In the genomic region with DNA sequence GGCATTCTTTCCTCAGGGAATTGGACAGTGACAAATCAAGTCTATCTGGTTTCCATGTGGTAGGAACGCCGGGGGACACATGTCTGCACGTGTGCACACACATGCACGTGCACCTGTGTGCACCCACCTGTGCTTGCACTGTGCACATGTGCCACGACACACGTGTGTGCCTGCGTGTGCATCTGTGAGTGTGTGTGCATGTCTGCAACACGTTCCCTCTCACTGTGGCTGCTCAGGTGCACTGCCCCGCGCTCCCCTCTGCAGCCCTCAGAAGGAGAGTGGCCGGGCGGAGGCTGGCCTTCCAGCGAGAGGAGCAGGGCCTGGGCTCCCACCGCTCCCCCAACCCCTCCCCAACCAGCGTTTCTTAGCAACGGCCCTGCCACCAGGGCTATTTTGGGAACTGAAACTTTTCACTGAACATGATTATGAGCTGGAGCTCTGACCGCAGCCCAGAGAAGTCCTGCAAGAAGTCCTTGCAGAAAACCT, we compare ENCODE assay signal across 1 cellular context.
TF ChIP-seq lines count a peak whose summit lies in the region.

No MANE protein-coding gene starts in this region.

TF ChIP-seq in GM12878, 131 proteins besides CTCF, POLR2A, EP300 and RAD21 (continued from another document and continues in another):
- no peak for TF ChIP-seq EZH2 (IDR thresholded peaks at IDR 0.05; ENCODE audit: borderline replicate concordance, control insufficient read depth, low read depth, low read length)
- no peak for TF ChIP-seq MTA2 (IDR thresholded peaks at IDR 0.05; ENCODE audit: low read depth)
- TF ChIP-seq NFIC (IDR thresholded peaks at IDR 0.05; ENCODE audit: low read depth, low read length) = 0 out of 2 replicates have a peak, but pooled peaks have one; percentile 17
- no peak for TF ChIP-seq BRCA1 (IDR thresholded peaks at IDR 0.05; ENCODE audit: low read depth, low read length)
- no peak for TF ChIP-seq HDGF (IDR thresholded peaks at IDR 0.05)
- TF ChIP-seq KDM1A (IDR thresholded peaks at IDR 0.05; ENCODE audit: borderline replicate concordance) = no peak
- TF ChIP-seq SMAD1 (IDR thresholded peaks at IDR 0.05; ENCODE audit: low read depth, partially characterized antibody) = no peak
- TF ChIP-seq, protein P1, sequence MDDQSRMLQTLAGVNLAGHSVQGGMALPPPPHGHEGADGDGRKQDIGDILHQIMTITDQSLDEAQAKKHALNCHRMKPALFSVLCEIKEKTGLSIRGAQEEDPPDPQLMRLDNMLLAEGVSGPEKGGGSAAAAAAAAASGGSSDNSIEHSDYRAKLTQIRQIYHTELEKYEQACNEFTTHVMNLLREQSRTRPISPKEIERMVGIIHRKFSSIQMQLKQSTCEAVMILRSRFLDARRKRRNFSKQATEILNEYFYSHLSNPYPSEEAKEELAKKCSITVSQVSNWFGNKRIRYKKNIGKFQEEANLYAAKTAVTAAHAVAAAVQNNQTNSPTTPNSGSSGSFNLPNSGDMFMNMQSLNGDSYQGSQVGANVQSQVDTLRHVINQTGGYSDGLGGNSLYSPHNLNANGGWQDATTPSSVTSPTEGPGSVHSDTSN (IDR thresholded peaks at IDR 0.05; ENCODE audit: insufficient replicate concordance, low read depth, low read length) = no peak
- no peak for TF ChIP-seq CREB1 (IDR thresholded peaks at IDR 0.05; ENCODE audit: low read depth)
- no peak for TF ChIP-seq RCOR1 (conservative IDR thresholded peaks at IDR 0.05; ENCODE audit: low read depth, low read length)
- no peak for TF ChIP-seq ZBED1 (IDR thresholded peaks at IDR 0.05; ENCODE audit: borderline replicate concordance)
- no peak for TF ChIP-seq NRF1 (conservative IDR thresholded peaks at IDR 0.05; ENCODE audit: low read depth, low read length)
- no peak for TF ChIP-seq TCF3 (IDR thresholded peaks at IDR 0.05; ENCODE audit: borderline replicate concordance, insufficient read depth, low read depth, low read length)
- TF ChIP-seq YY1 (IDR thresholded peaks at IDR 0.05; ENCODE audit: low read depth, low read length) = no peak
- no peak for TF ChIP-seq POLR2AphosphoS5 (IDR thresholded peaks at IDR 0.05; ENCODE audit: low read length)
- TF ChIP-seq ZNF217 (IDR thresholded peaks at IDR 0.05) = no peak
- TF ChIP-seq NR2C2 (IDR thresholded peaks at IDR 0.05; ENCODE audit: borderline replicate concordance, control insufficient read depth, insufficient read length, low read depth) = no peak
- TF ChIP-seq, protein P2, sequence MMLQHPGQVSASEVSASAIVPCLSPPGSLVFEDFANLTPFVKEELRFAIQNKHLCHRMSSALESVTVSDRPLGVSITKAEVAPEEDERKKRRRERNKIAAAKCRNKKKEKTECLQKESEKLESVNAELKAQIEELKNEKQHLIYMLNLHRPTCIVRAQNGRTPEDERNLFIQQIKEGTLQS (IDR thresholded peaks at IDR 0.05; ENCODE audit: borderline replicate concordance, extremely low read depth, low read depth, low read length) = no peak
- TF ChIP-seq KAT2A (conservative IDR thresholded peaks at IDR 0.05; ENCODE audit: control insufficient read depth, low read depth, low read length) = no peak
- TF ChIP-seq PAX8 (IDR thresholded peaks at IDR 0.05) = no peak
- TF ChIP-seq SUPT20H (IDR thresholded peaks at IDR 0.05; ENCODE audit: borderline replicate concordance, control insufficient read depth, low read depth, low read length) = no peak
- 0 out of 2 replicates have a peak, but pooled peaks have one; percentile 35 for TF ChIP-seq IRF4 (IDR thresholded peaks at IDR 0.05; ENCODE audit: low read depth, low read length)
- TF ChIP-seq YBX1 (IDR thresholded peaks at IDR 0.05) = no peak
- TF ChIP-seq, protein P3, sequence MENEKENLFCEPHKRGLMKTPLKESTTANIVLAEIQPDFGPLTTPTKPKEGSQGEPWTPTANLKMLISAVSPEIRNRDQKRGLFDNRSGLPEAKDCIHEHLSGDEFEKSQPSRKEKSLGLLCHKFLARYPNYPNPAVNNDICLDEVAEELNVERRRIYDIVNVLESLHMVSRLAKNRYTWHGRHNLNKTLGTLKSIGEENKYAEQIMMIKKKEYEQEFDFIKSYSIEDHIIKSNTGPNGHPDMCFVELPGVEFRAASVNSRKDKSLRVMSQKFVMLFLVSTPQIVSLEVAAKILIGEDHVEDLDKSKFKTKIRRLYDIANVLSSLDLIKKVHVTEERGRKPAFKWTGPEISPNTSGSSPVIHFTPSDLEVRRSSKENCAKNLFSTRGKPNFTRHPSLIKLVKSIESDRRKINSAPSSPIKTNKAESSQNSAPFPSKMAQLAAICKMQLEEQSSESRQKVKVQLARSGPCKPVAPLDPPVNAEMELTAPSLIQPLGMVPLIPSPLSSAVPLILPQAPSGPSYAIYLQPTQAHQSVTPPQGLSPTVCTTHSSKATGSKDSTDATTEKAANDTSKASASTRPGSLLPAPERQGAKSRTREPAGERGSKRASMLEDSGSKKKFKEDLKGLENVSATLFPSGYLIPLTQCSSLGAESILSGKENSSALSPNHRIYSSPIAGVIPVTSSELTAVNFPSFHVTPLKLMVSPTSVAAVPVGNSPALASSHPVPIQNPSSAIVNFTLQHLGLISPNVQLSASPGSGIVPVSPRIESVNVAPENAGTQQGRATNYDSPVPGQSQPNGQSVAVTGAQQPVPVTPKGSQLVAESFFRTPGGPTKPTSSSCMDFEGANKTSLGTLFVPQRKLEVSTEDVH (IDR thresholded peaks at IDR 0.05; ENCODE audit: low read depth, partially characterized antibody) = no peak
- no peak for TF ChIP-seq SIX5 (IDR thresholded peaks at IDR 0.05; ENCODE audit: low read depth, low read length, severe bottlenecking)
- no peak for TF ChIP-seq STAT3 (IDR thresholded peaks at IDR 0.05; ENCODE audit: low read depth, low read length)
- TF ChIP-seq SPI1 (IDR thresholded peaks at IDR 0.05; ENCODE audit: borderline replicate concordance, insufficient read depth, low read depth, low read length) = peak; percentile 82
- TF ChIP-seq TBL1XR1 (IDR thresholded peaks at IDR 0.05; ENCODE audit: low read depth, low read length) = 0 out of 2 replicates have a peak, but pooled peaks have one; percentile 46
- no peak for TF ChIP-seq FOXM1 (IDR thresholded peaks at IDR 0.05; ENCODE audit: low read depth, low read length)
- TF ChIP-seq DPF2 (IDR thresholded peaks at IDR 0.05) = 0 out of 2 replicates have a peak, but pooled peaks have one; percentile 56
- TF ChIP-seq, protein P4, sequence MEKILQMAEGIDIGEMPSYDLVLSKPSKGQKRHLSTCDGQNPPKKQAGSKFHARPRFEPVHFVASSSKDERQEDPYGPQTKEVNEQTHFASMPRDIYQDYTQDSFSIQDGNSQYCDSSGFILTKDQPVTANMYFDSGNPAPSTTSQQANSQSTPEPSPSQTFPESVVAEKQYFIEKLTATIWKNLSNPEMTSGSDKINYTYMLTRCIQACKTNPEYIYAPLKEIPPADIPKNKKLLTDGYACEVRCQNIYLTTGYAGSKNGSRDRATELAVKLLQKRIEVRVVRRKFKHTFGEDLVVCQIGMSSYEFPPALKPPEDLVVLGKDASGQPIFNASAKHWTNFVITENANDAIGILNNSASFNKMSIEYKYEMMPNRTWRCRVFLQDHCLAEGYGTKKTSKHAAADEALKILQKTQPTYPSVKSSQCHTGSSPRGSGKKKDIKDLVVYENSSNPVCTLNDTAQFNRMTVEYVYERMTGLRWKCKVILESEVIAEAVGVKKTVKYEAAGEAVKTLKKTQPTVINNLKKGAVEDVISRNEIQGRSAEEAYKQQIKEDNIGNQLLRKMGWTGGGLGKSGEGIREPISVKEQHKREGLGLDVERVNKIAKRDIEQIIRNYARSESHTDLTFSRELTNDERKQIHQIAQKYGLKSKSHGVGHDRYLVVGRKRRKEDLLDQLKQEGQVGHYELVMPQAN (conservative IDR thresholded peaks at IDR 0.05) = no peak
- TF ChIP-seq POLR2AphosphoS2 (IDR thresholded peaks at IDR 0.05; ENCODE audit: low read depth, low read length) = no peak
- no peak for TF ChIP-seq PML (IDR thresholded peaks at IDR 0.05; ENCODE audit: low read length)
- TF ChIP-seq MEF2B (IDR thresholded peaks at IDR 0.05; ENCODE audit: partially characterized antibody, poor library complexity, severe bottlenecking) = peak; percentile 89
- TF ChIP-seq SP1 (IDR thresholded peaks at IDR 0.05; ENCODE audit: low read depth, low read length) = peak; percentile 34
- TF ChIP-seq SMARCA5 (IDR thresholded peaks at IDR 0.05) = no peak
- TF ChIP-seq, protein P5, sequence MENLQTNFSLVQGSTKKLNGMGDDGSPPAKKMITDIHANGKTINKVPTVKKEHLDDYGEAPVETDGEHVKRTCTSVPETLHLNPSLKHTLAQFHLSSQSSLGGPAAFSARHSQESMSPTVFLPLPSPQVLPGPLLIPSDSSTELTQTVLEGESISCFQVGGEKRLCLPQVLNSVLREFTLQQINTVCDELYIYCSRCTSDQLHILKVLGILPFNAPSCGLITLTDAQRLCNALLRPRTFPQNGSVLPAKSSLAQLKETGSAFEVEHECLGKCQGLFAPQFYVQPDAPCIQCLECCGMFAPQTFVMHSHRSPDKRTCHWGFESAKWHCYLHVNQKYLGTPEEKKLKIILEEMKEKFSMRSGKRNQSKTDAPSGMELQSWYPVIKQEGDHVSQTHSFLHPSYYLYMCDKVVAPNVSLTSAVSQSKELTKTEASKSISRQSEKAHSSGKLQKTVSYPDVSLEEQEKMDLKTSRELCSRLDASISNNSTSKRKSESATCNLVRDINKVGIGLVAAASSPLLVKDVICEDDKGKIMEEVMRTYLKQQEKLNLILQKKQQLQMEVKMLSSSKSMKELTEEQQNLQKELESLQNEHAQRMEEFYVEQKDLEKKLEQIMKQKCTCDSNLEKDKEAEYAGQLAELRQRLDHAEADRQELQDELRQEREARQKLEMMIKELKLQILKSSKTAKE (IDR thresholded peaks at IDR 0.05; ENCODE audit: low read depth, poor library complexity, severe bottlenecking) = no peak
- TF ChIP-seq NBN (IDR thresholded peaks at IDR 0.05) = no peak
- no peak for TF ChIP-seq CBX5 (IDR thresholded peaks at IDR 0.05; ENCODE audit: low read depth)
- TF ChIP-seq, protein P6, sequence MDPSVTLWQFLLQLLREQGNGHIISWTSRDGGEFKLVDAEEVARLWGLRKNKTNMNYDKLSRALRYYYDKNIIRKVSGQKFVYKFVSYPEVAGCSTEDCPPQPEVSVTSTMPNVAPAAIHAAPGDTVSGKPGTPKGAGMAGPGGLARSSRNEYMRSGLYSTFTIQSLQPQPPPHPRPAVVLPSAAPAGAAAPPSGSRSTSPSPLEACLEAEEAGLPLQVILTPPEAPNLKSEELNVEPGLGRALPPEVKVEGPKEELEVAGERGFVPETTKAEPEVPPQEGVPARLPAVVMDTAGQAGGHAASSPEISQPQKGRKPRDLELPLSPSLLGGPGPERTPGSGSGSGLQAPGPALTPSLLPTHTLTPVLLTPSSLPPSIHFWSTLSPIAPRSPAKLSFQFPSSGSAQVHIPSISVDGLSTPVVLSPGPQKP (IDR thresholded peaks at IDR 0.05; ENCODE audit: low read depth, low read length) = no peak
- TF ChIP-seq, protein P7, sequence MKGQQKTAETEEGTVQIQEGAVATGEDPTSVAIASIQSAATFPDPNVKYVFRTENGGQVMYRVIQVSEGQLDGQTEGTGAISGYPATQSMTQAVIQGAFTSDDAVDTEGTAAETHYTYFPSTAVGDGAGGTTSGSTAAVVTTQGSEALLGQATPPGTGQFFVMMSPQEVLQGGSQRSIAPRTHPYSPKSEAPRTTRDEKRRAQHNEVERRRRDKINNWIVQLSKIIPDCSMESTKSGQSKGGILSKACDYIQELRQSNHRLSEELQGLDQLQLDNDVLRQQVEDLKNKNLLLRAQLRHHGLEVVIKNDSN (IDR thresholded peaks at IDR 0.05; ENCODE audit: borderline replicate concordance, extremely low read length, insufficient read depth, low read depth, low read length) = no peak
- 0 out of 2 replicates have a peak, but pooled peaks have one; percentile 26 for TF ChIP-seq PAX5 (IDR thresholded peaks at IDR 0.05; ENCODE audit: borderline replicate concordance, low read depth, low read length)
- TF ChIP-seq, protein P8, sequence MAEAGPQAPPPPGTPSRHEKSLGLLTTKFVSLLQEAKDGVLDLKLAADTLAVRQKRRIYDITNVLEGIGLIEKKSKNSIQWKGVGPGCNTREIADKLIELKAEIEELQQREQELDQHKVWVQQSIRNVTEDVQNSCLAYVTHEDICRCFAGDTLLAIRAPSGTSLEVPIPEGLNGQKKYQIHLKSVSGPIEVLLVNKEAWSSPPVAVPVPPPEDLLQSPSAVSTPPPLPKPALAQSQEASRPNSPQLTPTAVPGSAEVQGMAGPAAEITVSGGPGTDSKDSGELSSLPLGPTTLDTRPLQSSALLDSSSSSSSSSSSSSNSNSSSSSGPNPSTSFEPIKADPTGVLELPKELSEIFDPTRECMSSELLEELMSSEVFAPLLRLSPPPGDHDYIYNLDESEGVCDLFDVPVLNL (IDR thresholded peaks at IDR 0.05; ENCODE audit: low read depth, low read length) = no peak
- no peak for TF ChIP-seq JUND (IDR thresholded peaks at IDR 0.05; ENCODE audit: low read depth, low read length)
- no peak for TF ChIP-seq ETV6 (conservative IDR thresholded peaks at IDR 0.05 in 1 of 2, IDR thresholded peaks at IDR 0.05 in 1 of 2; ENCODE audit: borderline replicate concordance in 1 of 2, low read depth in 1 of 2)
- no peak for TF ChIP-seq GABPA (IDR thresholded peaks at IDR 0.05; ENCODE audit: low read depth)
- no peak for TF ChIP-seq SIN3A (IDR thresholded peaks at IDR 0.05; ENCODE audit: low read depth, low read length)
- no peak; a peak in 1 of 4 replicates for TF ChIP-seq IKZF2 (IDR thresholded peaks at IDR 0.05)
- no peak for TF ChIP-seq GATAD2B (conservative IDR thresholded peaks at IDR 0.05; ENCODE audit: low read depth)
- TF ChIP-seq FOXK2 (IDR thresholded peaks at IDR 0.05) = no peak
- peak; percentile 72 for TF ChIP-seq MYC (IDR thresholded peaks at IDR 0.05; ENCODE audit: insufficient read depth, insufficient read length, insufficient replicate concordance, low read length, severe bottlenecking)
- no peak for TF ChIP-seq ZZZ3 (IDR thresholded peaks at IDR 0.05; ENCODE audit: control insufficient read depth, insufficient read length, low read depth)
- TF ChIP-seq SUZ12 (IDR thresholded peaks at IDR 0.05; ENCODE audit: unreplicated experiment) = no peak
- no peak for TF ChIP-seq WRNIP1 (IDR thresholded peaks at IDR 0.05; ENCODE audit: borderline replicate concordance, low read depth, low read length)
- no peak for TF ChIP-seq ZNF207 (IDR thresholded peaks at IDR 0.05; ENCODE audit: borderline replicate concordance)
- no peak for TF ChIP-seq NR2F1 (conservative IDR thresholded peaks at IDR 0.05)
- no peak for TF ChIP-seq RB1 (IDR thresholded peaks at IDR 0.05; ENCODE audit: borderline replicate concordance)
- no peak for TF ChIP-seq TCF12 (IDR thresholded peaks at IDR 0.05; ENCODE audit: low read depth, low read length)
- TF ChIP-seq ZNF274 (IDR thresholded peaks at IDR 0.05; ENCODE audit: insufficient read depth, insufficient read length) = no peak
- no peak for TF ChIP-seq ATF7 (IDR thresholded peaks at IDR 0.05; ENCODE audit: low read depth)
- TF ChIP-seq MEF2A (IDR thresholded peaks at IDR 0.05; ENCODE audit: insufficient read depth, low read depth, low read length) = peak; percentile 93
- no peak for TF ChIP-seq HCFC1 (IDR thresholded peaks at IDR 0.05; ENCODE audit: low read length)
- TF ChIP-seq IKZF1 (conservative IDR thresholded peaks at IDR 0.05) = peak; percentile 54
- no peak for TF ChIP-seq CEBPB (IDR thresholded peaks at IDR 0.05; ENCODE audit: borderline replicate concordance in 1 of 2, low read depth in 2 of 2, low read length in 2 of 2)
